ENCODE assay signal across 1 cellular context in genomic region chr20:38859070-38859690, GRCh38.
TF ChIP-seq lines count a peak whose summit lies in the region.

No MANE protein-coding gene starts in this region.

TF ChIP-seq in K562, 482 proteins besides CTCF, POLR2A, EP300 and RAD21 (continued from another document and continues in another):
- TF ChIP-seq, protein P1, sequence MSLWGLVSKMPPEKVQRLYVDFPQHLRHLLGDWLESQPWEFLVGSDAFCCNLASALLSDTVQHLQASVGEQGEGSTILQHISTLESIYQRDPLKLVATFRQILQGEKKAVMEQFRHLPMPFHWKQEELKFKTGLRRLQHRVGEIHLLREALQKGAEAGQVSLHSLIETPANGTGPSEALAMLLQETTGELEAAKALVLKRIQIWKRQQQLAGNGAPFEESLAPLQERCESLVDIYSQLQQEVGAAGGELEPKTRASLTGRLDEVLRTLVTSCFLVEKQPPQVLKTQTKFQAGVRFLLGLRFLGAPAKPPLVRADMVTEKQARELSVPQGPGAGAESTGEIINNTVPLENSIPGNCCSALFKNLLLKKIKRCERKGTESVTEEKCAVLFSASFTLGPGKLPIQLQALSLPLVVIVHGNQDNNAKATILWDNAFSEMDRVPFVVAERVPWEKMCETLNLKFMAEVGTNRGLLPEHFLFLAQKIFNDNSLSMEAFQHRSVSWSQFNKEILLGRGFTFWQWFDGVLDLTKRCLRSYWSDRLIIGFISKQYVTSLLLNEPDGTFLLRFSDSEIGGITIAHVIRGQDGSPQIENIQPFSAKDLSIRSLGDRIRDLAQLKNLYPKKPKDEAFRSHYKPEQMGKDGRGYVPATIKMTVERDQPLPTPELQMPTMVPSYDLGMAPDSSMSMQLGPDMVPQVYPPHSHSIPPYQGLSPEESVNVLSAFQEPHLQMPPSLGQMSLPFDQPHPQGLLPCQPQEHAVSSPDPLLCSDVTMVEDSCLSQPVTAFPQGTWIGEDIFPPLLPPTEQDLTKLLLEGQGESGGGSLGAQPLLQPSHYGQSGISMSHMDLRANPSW (CRISPR knock-in tag; IDR thresholded peaks at IDR 0.05): no peak
- TF ChIP-seq ARID1B (IDR thresholded peaks at IDR 0.05): peak; percentile 44; the same call in 1 of the 2 replicates
- TF ChIP-seq CREB3L1 (IDR thresholded peaks at IDR 0.05; ENCODE audit: borderline replicate concordance, low read depth): no peak
- peak; percentile 67 for TF ChIP-seq L3MBTL2 (IDR thresholded peaks at IDR 0.05)
- TF ChIP-seq ESRRA (IDR thresholded peaks at IDR 0.05; ENCODE audit: borderline replicate concordance, low read depth): peak; percentile 23; the same call in 1 of the 2 replicates
- TF ChIP-seq ELF2 (CRISPR knock-in tag; IDR thresholded peaks at IDR 0.05): no peak
- TF ChIP-seq MTA1 (IDR thresholded peaks at IDR 0.05; ENCODE audit: borderline replicate concordance): peak; percentile 53; the same call in 1 of the 2 replicates
- TF ChIP-seq SAP30 (IDR thresholded peaks at IDR 0.05; ENCODE audit: borderline replicate concordance, insufficient read depth, low read depth, low read length, poor library complexity, severe bottlenecking): no peak
- peak in 1 of 2 experiments; percentile 48; a peak in 1 of 4 replicates for TF ChIP-seq HDAC1 (IDR thresholded peaks at IDR 0.05)
- no peak for TF ChIP-seq HDAC6 (IDR thresholded peaks at IDR 0.05; ENCODE audit: low read depth, low read length)
- TF ChIP-seq, protein P2, sequence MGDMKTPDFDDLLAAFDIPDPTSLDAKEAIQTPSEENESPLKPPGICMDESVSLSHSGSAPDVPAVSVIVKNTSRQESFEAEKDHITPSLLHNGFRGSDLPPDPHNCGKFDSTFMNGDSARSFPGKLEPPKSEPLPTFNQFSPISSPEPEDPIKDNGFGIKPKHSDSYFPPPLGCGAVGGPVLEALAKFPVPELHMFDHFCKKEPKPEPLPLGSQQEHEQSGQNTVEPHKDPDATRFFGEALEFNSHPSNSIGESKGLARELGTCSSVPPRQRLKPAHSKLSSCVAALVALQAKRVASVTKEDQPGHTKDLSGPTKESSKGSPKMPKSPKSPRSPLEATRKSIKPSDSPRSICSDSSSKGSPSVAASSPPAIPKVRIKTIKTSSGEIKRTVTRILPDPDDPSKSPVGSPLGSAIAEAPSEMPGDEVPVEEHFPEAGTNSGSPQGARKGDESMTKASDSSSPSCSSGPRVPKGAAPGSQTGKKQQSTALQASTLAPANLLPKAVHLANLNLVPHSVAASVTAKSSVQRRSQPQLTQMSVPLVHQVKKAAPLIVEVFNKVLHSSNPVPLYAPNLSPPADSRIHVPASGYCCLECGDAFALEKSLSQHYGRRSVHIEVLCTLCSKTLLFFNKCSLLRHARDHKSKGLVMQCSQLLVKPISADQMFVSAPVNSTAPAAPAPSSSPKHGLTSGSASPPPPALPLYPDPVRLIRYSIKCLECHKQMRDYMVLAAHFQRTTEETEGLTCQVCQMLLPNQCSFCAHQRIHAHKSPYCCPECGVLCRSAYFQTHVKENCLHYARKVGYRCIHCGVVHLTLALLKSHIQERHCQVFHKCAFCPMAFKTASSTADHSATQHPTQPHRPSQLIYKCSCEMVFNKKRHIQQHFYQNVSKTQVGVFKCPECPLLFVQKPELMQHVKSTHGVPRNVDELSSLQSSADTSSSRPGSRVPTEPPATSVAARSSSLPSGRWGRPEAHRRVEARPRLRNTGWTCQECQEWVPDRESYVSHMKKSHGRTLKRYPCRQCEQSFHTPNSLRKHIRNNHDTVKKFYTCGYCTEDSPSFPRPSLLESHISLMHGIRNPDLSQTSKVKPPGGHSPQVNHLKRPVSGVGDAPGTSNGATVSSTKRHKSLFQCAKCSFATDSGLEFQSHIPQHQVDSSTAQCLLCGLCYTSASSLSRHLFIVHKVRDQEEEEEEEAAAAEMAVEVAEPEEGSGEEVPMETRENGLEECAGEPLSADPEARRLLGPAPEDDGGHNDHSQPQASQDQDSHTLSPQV (IDR thresholded peaks at IDR 0.05): peak; percentile 49; the same call in 1 of the 2 replicates
- 0 out of 2 replicates have a peak, but pooled peaks have one; percentile 36 for TF ChIP-seq TRIM28 (IDR thresholded peaks at IDR 0.05)
- no peak for TF ChIP-seq ZNF740 (CRISPR knock-in tag; IDR thresholded peaks at IDR 0.05)
- 0 out of 4 replicates have a peak, but pooled peaks of 1 of the 2 experiments have one; percentile 30 for TF ChIP-seq ZNF740 (tag; IDR thresholded peaks at IDR 0.05)
- TF ChIP-seq DPF2 (IDR thresholded peaks at IDR 0.05): no peak
- TF ChIP-seq, protein P3, sequence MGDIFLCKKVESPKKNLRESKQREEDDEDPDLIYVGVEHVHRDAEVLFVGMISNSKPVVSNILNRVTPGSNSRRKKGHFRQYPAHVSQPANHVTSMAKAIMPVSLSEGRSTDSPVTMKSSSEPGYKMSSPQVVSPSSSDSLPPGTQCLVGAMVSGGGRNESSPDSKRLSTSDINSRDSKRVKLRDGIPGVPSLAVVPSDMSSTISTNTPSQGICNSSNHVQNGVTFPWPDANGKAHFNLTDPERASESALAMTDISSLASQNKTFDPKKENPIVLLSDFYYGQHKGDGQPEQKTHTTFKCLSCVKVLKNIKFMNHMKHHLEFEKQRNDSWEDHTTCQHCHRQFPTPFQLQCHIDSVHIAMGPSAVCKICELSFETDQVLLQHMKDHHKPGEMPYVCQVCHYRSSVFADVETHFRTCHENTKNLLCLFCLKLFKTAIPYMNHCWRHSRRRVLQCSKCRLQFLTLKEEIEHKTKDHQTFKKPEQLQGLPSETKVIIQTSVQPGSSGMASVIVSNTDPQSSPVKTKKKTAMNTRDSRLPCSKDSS (IDR thresholded peaks at IDR 0.05; ENCODE audit: low read depth, partially characterized antibody): no peak
- peak; percentile 66; the same call in 1 of the 2 replicates for TF ChIP-seq SMARCE1 (IDR thresholded peaks at IDR 0.05)
- peak; percentile 87 for TF ChIP-seq NBN (IDR thresholded peaks at IDR 0.05; ENCODE audit: low read depth)
- no peak for TF ChIP-seq FOXJ2 (tag; IDR thresholded peaks at IDR 0.05)
- peak; percentile 67; the same call in 1 of the 2 replicates for TF ChIP-seq JUN (IDR thresholded peaks at IDR 0.05; ENCODE audit: borderline replicate concordance, low read depth, low read length)
- no peak for TF ChIP-seq JUN (CRISPR knock-in tag; IDR thresholded peaks at IDR 0.05; ENCODE audit: borderline replicate concordance)
- no peak for TF ChIP-seq POU5F1 (IDR thresholded peaks at IDR 0.05; ENCODE audit: borderline replicate concordance, low read depth, low read length, partially characterized antibody)
- 0 out of 2 replicates have a peak, but pooled peaks have one; percentile 52 for TF ChIP-seq ZEB2 (IDR thresholded peaks at IDR 0.05)
- TF ChIP-seq, protein P4, sequence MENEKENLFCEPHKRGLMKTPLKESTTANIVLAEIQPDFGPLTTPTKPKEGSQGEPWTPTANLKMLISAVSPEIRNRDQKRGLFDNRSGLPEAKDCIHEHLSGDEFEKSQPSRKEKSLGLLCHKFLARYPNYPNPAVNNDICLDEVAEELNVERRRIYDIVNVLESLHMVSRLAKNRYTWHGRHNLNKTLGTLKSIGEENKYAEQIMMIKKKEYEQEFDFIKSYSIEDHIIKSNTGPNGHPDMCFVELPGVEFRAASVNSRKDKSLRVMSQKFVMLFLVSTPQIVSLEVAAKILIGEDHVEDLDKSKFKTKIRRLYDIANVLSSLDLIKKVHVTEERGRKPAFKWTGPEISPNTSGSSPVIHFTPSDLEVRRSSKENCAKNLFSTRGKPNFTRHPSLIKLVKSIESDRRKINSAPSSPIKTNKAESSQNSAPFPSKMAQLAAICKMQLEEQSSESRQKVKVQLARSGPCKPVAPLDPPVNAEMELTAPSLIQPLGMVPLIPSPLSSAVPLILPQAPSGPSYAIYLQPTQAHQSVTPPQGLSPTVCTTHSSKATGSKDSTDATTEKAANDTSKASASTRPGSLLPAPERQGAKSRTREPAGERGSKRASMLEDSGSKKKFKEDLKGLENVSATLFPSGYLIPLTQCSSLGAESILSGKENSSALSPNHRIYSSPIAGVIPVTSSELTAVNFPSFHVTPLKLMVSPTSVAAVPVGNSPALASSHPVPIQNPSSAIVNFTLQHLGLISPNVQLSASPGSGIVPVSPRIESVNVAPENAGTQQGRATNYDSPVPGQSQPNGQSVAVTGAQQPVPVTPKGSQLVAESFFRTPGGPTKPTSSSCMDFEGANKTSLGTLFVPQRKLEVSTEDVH (IDR thresholded peaks at IDR 0.05; ENCODE audit: low read depth, partially characterized antibody): peak; percentile 76
- TF ChIP-seq ZFP36 (IDR thresholded peaks at IDR 0.05; ENCODE audit: low read depth, low read length, partially characterized antibody): no peak
- TF ChIP-seq EP400 (IDR thresholded peaks at IDR 0.05): peak; percentile 33; the same call in 1 of the 2 replicates
- TF ChIP-seq GABPB1 (CRISPR knock-in tag; IDR thresholded peaks at IDR 0.05): no peak
- TF ChIP-seq MITF (IDR thresholded peaks at IDR 0.05): peak; percentile 82; the same call in 1 of the 2 replicates
- 0 out of 2 replicates have a peak, but pooled peaks have one; percentile 38 for TF ChIP-seq HDAC8 (tag; IDR thresholded peaks at IDR 0.05)
- no peak for TF ChIP-seq NCOA6 (IDR thresholded peaks at IDR 0.05)
- TF ChIP-seq MTA3 (IDR thresholded peaks at IDR 0.05; ENCODE audit: borderline replicate concordance): 0 out of 2 replicates have a peak, but pooled peaks have one; percentile 40
- TF ChIP-seq KAT7 (CRISPR knock-in tag; IDR thresholded peaks at IDR 0.05; ENCODE audit: borderline replicate concordance): peak; percentile 43; the same call in 1 of the 2 replicates
- TF ChIP-seq CBFA2T3 (IDR thresholded peaks at IDR 0.05): 0 out of 2 replicates have a peak, but pooled peaks have one; percentile 7
- peak; percentile 90 for TF ChIP-seq ZNF589 (CRISPR knock-in tag; IDR thresholded peaks at IDR 0.05; ENCODE audit: low read depth)
- TF ChIP-seq, protein P5, sequence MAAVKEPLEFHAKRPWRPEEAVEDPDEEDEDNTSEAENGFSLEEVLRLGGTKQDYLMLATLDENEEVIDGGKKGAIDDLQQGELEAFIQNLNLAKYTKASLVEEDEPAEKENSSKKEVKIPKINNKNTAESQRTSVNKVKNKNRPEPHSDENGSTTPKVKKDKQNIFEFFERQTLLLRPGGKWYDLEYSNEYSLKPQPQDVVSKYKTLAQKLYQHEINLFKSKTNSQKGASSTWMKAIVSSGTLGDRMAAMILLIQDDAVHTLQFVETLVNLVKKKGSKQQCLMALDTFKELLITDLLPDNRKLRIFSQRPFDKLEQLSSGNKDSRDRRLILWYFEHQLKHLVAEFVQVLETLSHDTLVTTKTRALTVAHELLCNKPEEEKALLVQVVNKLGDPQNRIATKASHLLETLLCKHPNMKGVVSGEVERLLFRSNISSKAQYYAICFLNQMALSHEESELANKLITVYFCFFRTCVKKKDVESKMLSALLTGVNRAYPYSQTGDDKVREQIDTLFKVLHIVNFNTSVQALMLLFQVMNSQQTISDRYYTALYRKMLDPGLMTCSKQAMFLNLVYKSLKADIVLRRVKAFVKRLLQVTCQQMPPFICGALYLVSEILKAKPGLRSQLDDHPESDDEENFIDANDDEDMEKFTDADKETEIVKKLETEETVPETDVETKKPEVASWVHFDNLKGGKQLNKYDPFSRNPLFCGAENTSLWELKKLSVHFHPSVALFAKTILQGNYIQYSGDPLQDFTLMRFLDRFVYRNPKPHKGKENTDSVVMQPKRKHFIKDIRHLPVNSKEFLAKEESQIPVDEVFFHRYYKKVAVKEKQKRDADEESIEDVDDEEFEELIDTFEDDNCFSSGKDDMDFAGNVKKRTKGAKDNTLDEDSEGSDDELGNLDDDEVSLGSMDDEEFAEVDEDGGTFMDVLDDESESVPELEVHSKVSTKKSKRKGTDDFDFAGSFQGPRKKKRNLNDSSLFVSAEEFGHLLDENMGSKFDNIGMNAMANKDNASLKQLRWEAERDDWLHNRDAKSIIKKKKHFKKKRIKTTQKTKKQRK (IDR thresholded peaks at IDR 0.05; ENCODE audit: borderline replicate concordance, low read depth, low read length): no peak
- peak; percentile 37; the same call in 1 of the 2 replicates for TF ChIP-seq FOXM1 (IDR thresholded peaks at IDR 0.05; ENCODE audit: low read depth)
- TF ChIP-seq FOXM1 (CRISPR knock-in tag; IDR thresholded peaks at IDR 0.05; ENCODE audit: low read depth): no peak
- TF ChIP-seq, protein P6, sequence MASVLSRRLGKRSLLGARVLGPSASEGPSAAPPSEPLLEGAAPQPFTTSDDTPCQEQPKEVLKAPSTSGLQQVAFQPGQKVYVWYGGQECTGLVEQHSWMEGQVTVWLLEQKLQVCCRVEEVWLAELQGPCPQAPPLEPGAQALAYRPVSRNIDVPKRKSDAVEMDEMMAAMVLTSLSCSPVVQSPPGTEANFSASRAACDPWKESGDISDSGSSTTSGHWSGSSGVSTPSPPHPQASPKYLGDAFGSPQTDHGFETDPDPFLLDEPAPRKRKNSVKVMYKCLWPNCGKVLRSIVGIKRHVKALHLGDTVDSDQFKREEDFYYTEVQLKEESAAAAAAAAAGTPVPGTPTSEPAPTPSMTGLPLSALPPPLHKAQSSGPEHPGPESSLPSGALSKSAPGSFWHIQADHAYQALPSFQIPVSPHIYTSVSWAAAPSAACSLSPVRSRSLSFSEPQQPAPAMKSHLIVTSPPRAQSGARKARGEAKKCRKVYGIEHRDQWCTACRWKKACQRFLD (CRISPR knock-in tag; IDR thresholded peaks at IDR 0.05): peak; percentile 56; the same call in 1 of the 2 replicates
- 0 out of 4 replicates have a peak, but pooled peaks of 1 of the 2 experiments have one; percentile 59 for TF ChIP-seq MAZ (CRISPR knock-in tag; conservative IDR thresholded peaks at IDR 0.05 in 1 of 2, IDR thresholded peaks at IDR 0.05 in 1 of 2)
- no peak for TF ChIP-seq NFATC3 (IDR thresholded peaks at IDR 0.05)
